2 cellular contexts compared by ENCODE assay signal in the genomic region with DNA sequence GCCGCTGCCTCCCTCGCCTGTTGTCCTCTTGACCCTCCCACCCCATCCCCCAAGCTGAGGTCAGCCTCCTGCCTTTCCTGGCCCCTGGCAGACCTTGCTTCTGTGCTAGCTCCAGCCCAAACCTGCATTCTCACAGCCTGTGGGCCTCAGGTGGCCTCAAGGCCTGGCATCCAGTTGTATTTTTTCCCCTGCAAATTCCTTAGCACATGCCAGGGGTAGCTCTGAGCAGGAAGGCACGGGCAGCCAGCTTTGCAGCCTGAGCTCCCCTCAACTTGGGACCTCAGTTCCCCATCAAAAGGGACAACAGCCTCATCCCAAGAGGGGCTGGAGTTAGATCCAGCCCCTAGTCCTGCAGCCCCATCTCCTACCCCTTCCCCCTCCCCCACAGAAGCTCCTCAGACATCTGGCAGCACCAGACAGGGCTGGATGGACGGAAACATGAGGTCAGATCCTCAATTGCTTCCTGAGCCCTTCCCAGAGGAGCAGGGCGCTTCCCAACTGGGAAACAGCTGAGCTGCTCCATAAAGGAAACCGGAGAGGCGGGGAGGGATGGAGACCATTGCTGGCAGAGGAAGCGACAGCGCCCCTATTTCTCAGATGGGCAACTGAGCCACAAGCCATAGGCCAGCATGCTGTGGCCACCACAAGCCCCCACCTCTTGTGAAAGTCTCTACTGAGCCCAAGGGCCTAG.
TF ChIP-seq lines count a peak whose summit lies in the region.

No MANE protein-coding gene starts in this region.

TF ChIP-seq in IMR-90, 13 proteins besides CTCF, POLR2A, EP300 and RAD21:
- TF ChIP-seq CHD1 (IDR thresholded peaks at IDR 0.05; ENCODE audit: low read depth, low read length) (no peak), RFX5 (IDR thresholded peaks at IDR 0.05; ENCODE audit: low read depth, low read length) (no peak), NFE2L2 (IDR thresholded peaks at IDR 0.05; ENCODE audit: low read depth, low read length) (no peak), BHLHE40 (IDR thresholded peaks at IDR 0.05; ENCODE audit: low read depth, low read length) (no peak), CEBPB (IDR thresholded peaks at IDR 0.05; ENCODE audit: low read depth, low read length) (no peak), SMC3 (IDR thresholded peaks at IDR 0.05; ENCODE audit: low read depth, low read length) (no peak), RCOR1 (IDR thresholded peaks at IDR 0.05; ENCODE audit: insufficient replicate concordance, low read length) (no peak), MAFK (IDR thresholded peaks at IDR 0.05; ENCODE audit: low read depth, low read length) (no peak), MXI1 (IDR thresholded peaks at IDR 0.05; ENCODE audit: borderline replicate concordance, low read depth, low read length) (no peak), MAZ (IDR thresholded peaks at IDR 0.05; ENCODE audit: borderline replicate concordance, low read depth, low read length) (no peak), FOS (IDR thresholded peaks at IDR 0.05; ENCODE audit: low read depth, low read length) (no peak)
- TF ChIP-seq, protein P1, sequence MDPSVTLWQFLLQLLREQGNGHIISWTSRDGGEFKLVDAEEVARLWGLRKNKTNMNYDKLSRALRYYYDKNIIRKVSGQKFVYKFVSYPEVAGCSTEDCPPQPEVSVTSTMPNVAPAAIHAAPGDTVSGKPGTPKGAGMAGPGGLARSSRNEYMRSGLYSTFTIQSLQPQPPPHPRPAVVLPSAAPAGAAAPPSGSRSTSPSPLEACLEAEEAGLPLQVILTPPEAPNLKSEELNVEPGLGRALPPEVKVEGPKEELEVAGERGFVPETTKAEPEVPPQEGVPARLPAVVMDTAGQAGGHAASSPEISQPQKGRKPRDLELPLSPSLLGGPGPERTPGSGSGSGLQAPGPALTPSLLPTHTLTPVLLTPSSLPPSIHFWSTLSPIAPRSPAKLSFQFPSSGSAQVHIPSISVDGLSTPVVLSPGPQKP (IDR thresholded peaks at IDR 0.05; ENCODE audit: borderline replicate concordance, low read depth, low read length) = no peak
- TF ChIP-seq, protein P2, sequence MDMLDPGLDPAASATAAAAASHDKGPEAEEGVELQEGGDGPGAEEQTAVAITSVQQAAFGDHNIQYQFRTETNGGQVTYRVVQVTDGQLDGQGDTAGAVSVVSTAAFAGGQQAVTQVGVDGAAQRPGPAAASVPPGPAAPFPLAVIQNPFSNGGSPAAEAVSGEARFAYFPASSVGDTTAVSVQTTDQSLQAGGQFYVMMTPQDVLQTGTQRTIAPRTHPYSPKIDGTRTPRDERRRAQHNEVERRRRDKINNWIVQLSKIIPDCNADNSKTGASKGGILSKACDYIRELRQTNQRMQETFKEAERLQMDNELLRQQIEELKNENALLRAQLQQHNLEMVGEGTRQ (IDR thresholded peaks at IDR 0.05; ENCODE audit: low read depth, low read length) = no peak

TF ChIP-seq in GM12878, 131 proteins besides CTCF, POLR2A, EP300 and RAD21 (continues in another document):
- TF ChIP-seq, protein P3, sequence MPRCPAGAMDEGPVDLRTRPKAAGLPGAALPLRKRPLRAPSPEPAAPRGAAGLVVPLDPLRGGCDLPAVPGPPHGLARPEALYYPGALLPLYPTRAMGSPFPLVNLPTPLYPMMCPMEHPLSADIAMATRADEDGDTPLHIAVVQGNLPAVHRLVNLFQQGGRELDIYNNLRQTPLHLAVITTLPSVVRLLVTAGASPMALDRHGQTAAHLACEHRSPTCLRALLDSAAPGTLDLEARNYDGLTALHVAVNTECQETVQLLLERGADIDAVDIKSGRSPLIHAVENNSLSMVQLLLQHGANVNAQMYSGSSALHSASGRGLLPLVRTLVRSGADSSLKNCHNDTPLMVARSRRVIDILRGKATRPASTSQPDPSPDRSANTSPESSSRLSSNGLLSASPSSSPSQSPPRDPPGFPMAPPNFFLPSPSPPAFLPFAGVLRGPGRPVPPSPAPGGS (IDR thresholded peaks at IDR 0.05; ENCODE audit: borderline replicate concordance, insufficient read depth, low read depth, low read length, poor library complexity, severe bottlenecking) = no peak
- TF ChIP-seq, protein P4, sequence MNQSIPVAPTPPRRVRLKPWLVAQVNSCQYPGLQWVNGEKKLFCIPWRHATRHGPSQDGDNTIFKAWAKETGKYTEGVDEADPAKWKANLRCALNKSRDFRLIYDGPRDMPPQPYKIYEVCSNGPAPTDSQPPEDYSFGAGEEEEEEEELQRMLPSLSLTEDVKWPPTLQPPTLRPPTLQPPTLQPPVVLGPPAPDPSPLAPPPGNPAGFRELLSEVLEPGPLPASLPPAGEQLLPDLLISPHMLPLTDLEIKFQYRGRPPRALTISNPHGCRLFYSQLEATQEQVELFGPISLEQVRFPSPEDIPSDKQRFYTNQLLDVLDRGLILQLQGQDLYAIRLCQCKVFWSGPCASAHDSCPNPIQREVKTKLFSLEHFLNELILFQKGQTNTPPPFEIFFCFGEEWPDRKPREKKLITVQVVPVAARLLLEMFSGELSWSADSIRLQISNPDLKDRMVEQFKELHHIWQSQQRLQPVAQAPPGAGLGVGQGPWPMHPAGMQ (IDR thresholded peaks at IDR 0.05; ENCODE audit: borderline replicate concordance) = no peak
- TF ChIP-seq, protein P5, sequence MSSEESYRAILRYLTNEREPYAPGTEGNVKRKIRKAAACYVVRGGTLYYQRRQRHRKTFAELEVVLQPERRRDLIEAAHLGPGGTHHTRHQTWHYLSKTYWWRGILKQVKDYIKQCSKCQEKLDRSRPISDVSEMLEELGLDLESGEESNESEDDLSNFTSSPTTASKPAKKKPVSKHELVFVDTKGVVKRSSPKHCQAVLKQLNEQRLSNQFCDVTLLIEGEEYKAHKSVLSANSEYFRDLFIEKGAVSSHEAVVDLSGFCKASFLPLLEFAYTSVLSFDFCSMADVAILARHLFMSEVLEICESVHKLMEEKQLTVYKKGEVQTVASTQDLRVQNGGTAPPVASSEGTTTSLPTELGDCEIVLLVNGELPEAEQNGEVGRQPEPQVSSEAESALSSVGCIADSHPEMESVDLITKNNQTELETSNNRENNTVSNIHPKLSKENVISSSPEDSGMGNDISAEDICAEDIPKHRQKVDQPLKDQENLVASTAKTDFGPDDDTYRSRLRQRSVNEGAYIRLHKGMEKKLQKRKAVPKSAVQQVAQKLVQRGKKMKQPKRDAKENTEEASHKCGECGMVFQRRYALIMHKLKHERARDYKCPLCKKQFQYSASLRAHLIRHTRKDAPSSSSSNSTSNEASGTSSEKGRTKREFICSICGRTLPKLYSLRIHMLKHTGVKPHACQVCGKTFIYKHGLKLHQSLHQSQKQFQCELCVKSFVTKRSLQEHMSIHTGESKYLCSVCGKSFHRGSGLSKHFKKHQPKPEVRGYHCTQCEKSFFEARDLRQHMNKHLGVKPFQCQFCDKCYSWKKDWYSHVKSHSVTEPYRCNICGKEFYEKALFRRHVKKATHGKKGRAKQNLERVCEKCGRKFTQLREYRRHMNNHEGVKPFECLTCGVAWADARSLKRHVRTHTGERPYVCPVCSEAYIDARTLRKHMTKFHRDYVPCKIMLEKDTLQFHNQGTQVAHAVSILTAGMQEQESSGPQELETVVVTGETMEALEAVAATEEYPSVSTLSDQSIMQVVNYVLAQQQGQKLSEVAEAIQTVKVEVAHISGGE (CRISPR knock-in tag; IDR thresholded peaks at IDR 0.05) = no peak
- TF ChIP-seq, protein P6, sequence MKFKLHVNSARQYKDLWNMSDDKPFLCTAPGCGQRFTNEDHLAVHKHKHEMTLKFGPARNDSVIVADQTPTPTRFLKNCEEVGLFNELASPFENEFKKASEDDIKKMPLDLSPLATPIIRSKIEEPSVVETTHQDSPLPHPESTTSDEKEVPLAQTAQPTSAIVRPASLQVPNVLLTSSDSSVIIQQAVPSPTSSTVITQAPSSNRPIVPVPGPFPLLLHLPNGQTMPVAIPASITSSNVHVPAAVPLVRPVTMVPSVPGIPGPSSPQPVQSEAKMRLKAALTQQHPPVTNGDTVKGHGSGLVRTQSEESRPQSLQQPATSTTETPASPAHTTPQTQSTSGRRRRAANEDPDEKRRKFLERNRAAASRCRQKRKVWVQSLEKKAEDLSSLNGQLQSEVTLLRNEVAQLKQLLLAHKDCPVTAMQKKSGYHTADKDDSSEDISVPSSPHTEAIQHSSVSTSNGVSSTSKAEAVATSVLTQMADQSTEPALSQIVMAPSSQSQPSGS (IDR thresholded peaks at IDR 0.05; ENCODE audit: low read length) = no peak
- no peak for TF ChIP-seq SREBF1 (IDR thresholded peaks at IDR 0.05; ENCODE audit: low read length)
- 0 out of 2 replicates have a peak, but pooled peaks have one; percentile 13 for TF ChIP-seq POLR2AphosphoS2 (IDR thresholded peaks at IDR 0.05; ENCODE audit: low read depth, low read length)
- TF ChIP-seq TBL1XR1 (IDR thresholded peaks at IDR 0.05; ENCODE audit: low read depth, low read length) = no peak
- no peak for TF ChIP-seq HDGF (IDR thresholded peaks at IDR 0.05)
- TF ChIP-seq ZNF622 (IDR thresholded peaks at IDR 0.05) = no peak
- TF ChIP-seq PAX8 (IDR thresholded peaks at IDR 0.05) = no peak
- TF ChIP-seq, protein P7, sequence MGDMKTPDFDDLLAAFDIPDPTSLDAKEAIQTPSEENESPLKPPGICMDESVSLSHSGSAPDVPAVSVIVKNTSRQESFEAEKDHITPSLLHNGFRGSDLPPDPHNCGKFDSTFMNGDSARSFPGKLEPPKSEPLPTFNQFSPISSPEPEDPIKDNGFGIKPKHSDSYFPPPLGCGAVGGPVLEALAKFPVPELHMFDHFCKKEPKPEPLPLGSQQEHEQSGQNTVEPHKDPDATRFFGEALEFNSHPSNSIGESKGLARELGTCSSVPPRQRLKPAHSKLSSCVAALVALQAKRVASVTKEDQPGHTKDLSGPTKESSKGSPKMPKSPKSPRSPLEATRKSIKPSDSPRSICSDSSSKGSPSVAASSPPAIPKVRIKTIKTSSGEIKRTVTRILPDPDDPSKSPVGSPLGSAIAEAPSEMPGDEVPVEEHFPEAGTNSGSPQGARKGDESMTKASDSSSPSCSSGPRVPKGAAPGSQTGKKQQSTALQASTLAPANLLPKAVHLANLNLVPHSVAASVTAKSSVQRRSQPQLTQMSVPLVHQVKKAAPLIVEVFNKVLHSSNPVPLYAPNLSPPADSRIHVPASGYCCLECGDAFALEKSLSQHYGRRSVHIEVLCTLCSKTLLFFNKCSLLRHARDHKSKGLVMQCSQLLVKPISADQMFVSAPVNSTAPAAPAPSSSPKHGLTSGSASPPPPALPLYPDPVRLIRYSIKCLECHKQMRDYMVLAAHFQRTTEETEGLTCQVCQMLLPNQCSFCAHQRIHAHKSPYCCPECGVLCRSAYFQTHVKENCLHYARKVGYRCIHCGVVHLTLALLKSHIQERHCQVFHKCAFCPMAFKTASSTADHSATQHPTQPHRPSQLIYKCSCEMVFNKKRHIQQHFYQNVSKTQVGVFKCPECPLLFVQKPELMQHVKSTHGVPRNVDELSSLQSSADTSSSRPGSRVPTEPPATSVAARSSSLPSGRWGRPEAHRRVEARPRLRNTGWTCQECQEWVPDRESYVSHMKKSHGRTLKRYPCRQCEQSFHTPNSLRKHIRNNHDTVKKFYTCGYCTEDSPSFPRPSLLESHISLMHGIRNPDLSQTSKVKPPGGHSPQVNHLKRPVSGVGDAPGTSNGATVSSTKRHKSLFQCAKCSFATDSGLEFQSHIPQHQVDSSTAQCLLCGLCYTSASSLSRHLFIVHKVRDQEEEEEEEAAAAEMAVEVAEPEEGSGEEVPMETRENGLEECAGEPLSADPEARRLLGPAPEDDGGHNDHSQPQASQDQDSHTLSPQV (IDR thresholded peaks at IDR 0.05) = no peak
- no peak for TF ChIP-seq RB1 (IDR thresholded peaks at IDR 0.05; ENCODE audit: borderline replicate concordance)
- TF ChIP-seq ZBED1 (IDR thresholded peaks at IDR 0.05; ENCODE audit: borderline replicate concordance) = 0 out of 2 replicates have a peak, but pooled peaks have one; percentile 34
- TF ChIP-seq, protein P8, sequence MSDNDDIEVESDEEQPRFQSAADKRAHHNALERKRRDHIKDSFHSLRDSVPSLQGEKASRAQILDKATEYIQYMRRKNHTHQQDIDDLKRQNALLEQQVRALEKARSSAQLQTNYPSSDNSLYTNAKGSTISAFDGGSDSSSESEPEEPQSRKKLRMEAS (IDR thresholded peaks at IDR 0.05; ENCODE audit: low read depth, low read length) = no peak; the same call in 1 of the 2 replicates
- TF ChIP-seq POU2F2 (IDR thresholded peaks at IDR 0.05; ENCODE audit: borderline replicate concordance, low read depth, low read length) = no peak
- no peak for TF ChIP-seq HDAC6 (IDR thresholded peaks at IDR 0.05; ENCODE audit: unreplicated experiment)
- no peak for TF ChIP-seq ETV6 (conservative IDR thresholded peaks at IDR 0.05 in 1 of 2, IDR thresholded peaks at IDR 0.05 in 1 of 2; ENCODE audit: borderline replicate concordance in 1 of 2, low read depth in 1 of 2)
- TF ChIP-seq, protein P9, sequence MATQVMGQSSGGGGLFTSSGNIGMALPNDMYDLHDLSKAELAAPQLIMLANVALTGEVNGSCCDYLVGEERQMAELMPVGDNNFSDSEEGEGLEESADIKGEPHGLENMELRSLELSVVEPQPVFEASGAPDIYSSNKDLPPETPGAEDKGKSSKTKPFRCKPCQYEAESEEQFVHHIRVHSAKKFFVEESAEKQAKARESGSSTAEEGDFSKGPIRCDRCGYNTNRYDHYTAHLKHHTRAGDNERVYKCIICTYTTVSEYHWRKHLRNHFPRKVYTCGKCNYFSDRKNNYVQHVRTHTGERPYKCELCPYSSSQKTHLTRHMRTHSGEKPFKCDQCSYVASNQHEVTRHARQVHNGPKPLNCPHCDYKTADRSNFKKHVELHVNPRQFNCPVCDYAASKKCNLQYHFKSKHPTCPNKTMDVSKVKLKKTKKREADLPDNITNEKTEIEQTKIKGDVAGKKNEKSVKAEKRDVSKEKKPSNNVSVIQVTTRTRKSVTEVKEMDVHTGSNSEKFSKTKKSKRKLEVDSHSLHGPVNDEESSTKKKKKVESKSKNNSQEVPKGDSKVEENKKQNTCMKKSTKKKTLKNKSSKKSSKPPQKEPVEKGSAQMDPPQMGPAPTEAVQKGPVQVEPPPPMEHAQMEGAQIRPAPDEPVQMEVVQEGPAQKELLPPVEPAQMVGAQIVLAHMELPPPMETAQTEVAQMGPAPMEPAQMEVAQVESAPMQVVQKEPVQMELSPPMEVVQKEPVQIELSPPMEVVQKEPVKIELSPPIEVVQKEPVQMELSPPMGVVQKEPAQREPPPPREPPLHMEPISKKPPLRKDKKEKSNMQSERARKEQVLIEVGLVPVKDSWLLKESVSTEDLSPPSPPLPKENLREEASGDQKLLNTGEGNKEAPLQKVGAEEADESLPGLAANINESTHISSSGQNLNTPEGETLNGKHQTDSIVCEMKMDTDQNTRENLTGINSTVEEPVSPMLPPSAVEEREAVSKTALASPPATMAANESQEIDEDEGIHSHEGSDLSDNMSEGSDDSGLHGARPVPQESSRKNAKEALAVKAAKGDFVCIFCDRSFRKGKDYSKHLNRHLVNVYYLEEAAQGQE (IDR thresholded peaks at IDR 0.05; ENCODE audit: low read depth, low read length) = no peak
- no peak for TF ChIP-seq TCF12 (IDR thresholded peaks at IDR 0.05; ENCODE audit: low read depth, low read length)
- no peak for TF ChIP-seq MYB (IDR thresholded peaks at IDR 0.05; ENCODE audit: borderline replicate concordance, low read depth, low read length)
- no peak for TF ChIP-seq FOXK2 (IDR thresholded peaks at IDR 0.05)
- TF ChIP-seq HCFC1 (IDR thresholded peaks at IDR 0.05; ENCODE audit: low read length) = no peak
